In the genomic region with DNA sequence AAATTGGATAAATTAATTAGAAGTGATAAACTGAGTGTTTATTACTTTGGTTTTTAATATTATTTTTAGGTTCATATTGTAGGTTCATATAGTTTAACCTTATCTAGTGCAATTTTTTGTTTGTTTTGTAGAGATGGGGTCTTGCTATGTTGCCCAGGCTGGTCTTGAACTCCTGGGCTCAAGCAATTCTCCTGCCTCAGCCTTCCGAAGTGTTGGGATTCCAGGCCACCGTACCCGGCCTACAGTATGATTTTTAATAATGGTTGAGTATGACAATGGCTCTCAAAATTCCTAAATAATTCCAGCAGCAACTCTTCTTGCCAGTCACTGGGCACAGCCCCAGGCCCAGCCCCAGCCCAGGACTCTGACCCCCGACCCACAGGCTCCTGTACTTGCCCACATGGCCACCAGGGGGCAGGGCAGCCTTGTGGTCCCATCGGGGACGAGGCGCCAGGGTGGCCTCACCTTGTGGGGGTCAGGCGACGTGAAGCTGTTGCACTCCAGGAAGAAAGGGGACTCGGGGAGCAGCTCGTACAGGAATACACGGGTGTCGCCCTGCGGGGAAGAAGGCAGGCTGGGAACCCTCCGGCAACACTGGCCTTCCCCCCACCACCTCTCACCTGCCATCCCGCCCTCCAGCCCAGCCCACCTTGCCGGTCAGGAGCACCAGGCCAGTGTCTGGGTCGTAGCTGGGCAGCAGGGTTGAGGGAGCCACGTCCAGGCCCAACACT, we compare ENCODE assay signal across 8 cellular contexts. TPM values are rescaled to one million over a fixed set of nuclear protein-coding genes. Genes with fewer than 3 reads are reported as not detected.
DNase-seq lines count a peak whose midpoint lies in the region; ATAC-seq and TF ChIP-seq lines count a peak whose summit lies in the region.

No MANE protein-coding gene starts in this region.

- no peak for TF ChIP-seq EP300 in Ishikawa (IDR thresholded peaks at IDR 0.05; ENCODE audit: borderline replicate concordance)

- H3K4me3 ChIP-seq in effector memory CD4-positive, alpha-beta T cell (ENCODE audit: insufficient read depth, low read depth, low read length, poor library complexity, severe bottlenecking), result no peak overlapping the region

- no peaks in the 10 kb centered on the region for H3K4me1 Mint-ChIP-seq in CD4-positive, alpha-beta T cell (ENCODE audit: low read depth)
- peaks cover 0 to 7% of the 10 kb centered on the region in 2 donors for H3K4me1 Mint-ChIP-seq in natural killer cell
- H3K4me1 Mint-ChIP-seq in stimulated activated naive CD8-positive, alpha-beta T cell treated with anti-CD3 and anti-CD28 coated beads, Interleukin-15, amount 100 ng/mL, for 72 hours, result peaks cover 8% of the 10 kb centered on the region

- peak; percentile 53 to 78 (median 60) for DNase-seq in CD4-positive, alpha-beta T cell
- peak; percentile 73 to 74 for DNase-seq in activated CD4-positive, alpha-beta T cell treated with anti-CD3 and anti-CD28 coated beads, Interleukin-2, amount 50 U/mL, for 48 hours
- DNase-seq in effector memory CD4-positive, alpha-beta T cell, result peak; percentile 31 to 51 (median 37)
- peak; percentile 67 for DNase-seq in natural killer cell
- peak; percentile 66 to 70 for DNase-seq in stimulated activated naive CD8-positive, alpha-beta T cell treated with anti-CD3 and anti-CD28 coated beads, Interleukin-15, amount 100 ng/mL, for 72 hours
- DNase-seq in NCI-H2029 treated with DMSO at 0.1 percent for 48 hours (lab: John Stamatoyannopoulos, UW), result no peak

- H3K27ac ChIP-seq in CD4-positive, alpha-beta T cell (ENCODE audit: low read depth, low read length), result no peak overlapping the region
- no peak overlapping the region for H3K27ac ChIP-seq in effector memory CD4-positive, alpha-beta T cell (ENCODE audit: insufficient read depth, low read length, poor library complexity, severe bottlenecking)

- no peaks in the 10 kb centered on the region for H3K9me3 ChIP-seq in CD4-positive, alpha-beta T cell (ENCODE audit: control insufficient read depth, low read length)
- no peaks in the 10 kb centered on the region for H3K9me3 ChIP-seq in effector memory CD4-positive, alpha-beta T cell (ENCODE audit: control insufficient read depth, low read length)

- peak; percentile 97 for TF ChIP-seq RAD21 in Ishikawa (IDR thresholded peaks at IDR 0.05; ENCODE audit: low read depth)

- intact Hi-C loops in CD4-positive, alpha-beta T cell (cut with DNase I, micrococcal nuclease), result loop anchor here in 1 of 2 experiments (1.0 to 10.0 kb wide), 6 partner anchors 43 to 597 kb away; partner anchors contain the start of gene UBALD1
- intact Hi-C loops in natural killer cell (cut with micrococcal nuclease), result loop anchor here (1.0 to 2.0 kb wide), 2 partner anchors 43 to 190 kb away; no protein-coding TSS in a partner anchor

- CTCF ChIA-PET in CD4-positive, alpha-beta T cell (lab: Charles Lee), result interaction anchor here (0.8 to 1.7 kb wide), 6 partner anchors 9 to 189 kb away, joined by 3 to 7 read pairs (median 4); partner anchors contain the start of genes CORO7 and VASN

- peak overlapping the region; percentile 48 for H3K27ac Mint-ChIP-seq in CD4-positive, alpha-beta T cell
- H3K27ac Mint-ChIP-seq in natural killer cell, result peak overlapping the region; percentile 50 to 61
- H3K27ac Mint-ChIP-seq in stimulated activated naive CD8-positive, alpha-beta T cell treated with anti-CD3 and anti-CD28 coated beads, Interleukin-15, amount 100 ng/mL, for 72 hours, result no peak overlapping the region

- H3K4me1 ChIP-seq in effector memory CD4-positive, alpha-beta T cell (ENCODE audit: control insufficient read depth, insufficient read depth, low read length, poor library complexity, severe bottlenecking), result no peaks in the 10 kb centered on the region

- no peaks in the 10 kb centered on the region for H3K27me3 ChIP-seq in CD4-positive, alpha-beta T cell (ENCODE audit: control insufficient read depth, insufficient read depth, low read length)
- H3K27me3 ChIP-seq in effector memory CD4-positive, alpha-beta T cell (replicated peaks; ENCODE audit: control insufficient read depth, insufficient read depth, low read length, poor library complexity, severe bottlenecking), result no peaks in the 10 kb centered on the region

- peak; percentile 67 for ATAC-seq in CD4-positive, alpha-beta T cell (ENCODE audit: poor library complexity)
- ATAC-seq in natural killer cell (peak; percentile 75 to 85 (median 77)), GM19463 (IDR thresholded peaks at IDR 0.05; ENCODE audit: unreplicated experiment) (no peak)
- peak; percentile 74 for ATAC-seq in stimulated activated naive CD8-positive, alpha-beta T cell treated with anti-CD3 and anti-CD28 coated beads, Interleukin-15, amount 100 ng/mL, for 72 hours

- peak; percentile 90 for TF ChIP-seq CTCF in CD4-positive, alpha-beta T cell (IDR thresholded peaks at IDR 0.05)
- TF ChIP-seq CTCF in natural killer cell (IDR thresholded peaks at IDR 0.05), result peak; percentile 83

- H3K36me3 ChIP-seq in effector memory CD4-positive, alpha-beta T cell (ENCODE audit: control insufficient read depth, insufficient read depth, low read length), result peaks cover 76% of the 10 kb centered on the region

- POLR2A ChIA-PET in CD4-positive, alpha-beta T cell (lab: Charles Lee), result interaction anchor here (0.9 kb wide), 1 partner anchor 58 kb away, joined by 3 read pairs; no protein-coding TSS in a partner anchor

- H3K9me3 Mint-ChIP-seq in CD4-positive, alpha-beta T cell, result no peaks in the 10 kb centered on the region
- no peaks in the 10 kb centered on the region for H3K9me3 Mint-ChIP-seq in natural killer cell
- no peaks in the 10 kb centered on the region for H3K9me3 Mint-ChIP-seq in stimulated activated naive CD8-positive, alpha-beta T cell treated with anti-CD3 and anti-CD28 coated beads, Interleukin-15, amount 100 ng/mL, for 72 hours

- H3K36me3 Mint-ChIP-seq in CD4-positive, alpha-beta T cell (ENCODE audit: low read depth), result peaks cover 80% of the 10 kb centered on the region
- H3K36me3 Mint-ChIP-seq in natural killer cell, result no peaks in the 10 kb centered on the region

- no peaks in the 10 kb centered on the region for H3K27me3 Mint-ChIP-seq in CD4-positive, alpha-beta T cell
- H3K27me3 Mint-ChIP-seq in natural killer cell (ENCODE audit: low read depth in 2 of 2), result no peaks in the 10 kb centered on the region
- H3K27me3 Mint-ChIP-seq in stimulated activated naive CD8-positive, alpha-beta T cell treated with anti-CD3 and anti-CD28 coated beads, Interleukin-15, amount 100 ng/mL, for 72 hours, result no peaks in the 10 kb centered on the region

- no peak overlapping the region for H3K4me3 Mint-ChIP-seq in CD4-positive, alpha-beta T cell
- H3K4me3 Mint-ChIP-seq in natural killer cell, result peak overlapping the region; percentile 13
- H3K4me3 Mint-ChIP-seq in stimulated activated naive CD8-positive, alpha-beta T cell treated with anti-CD3 and anti-CD28 coated beads, Interleukin-15, amount 100 ng/mL, for 72 hours, result no peak overlapping the region

TF ChIP-seq in Ishikawa, 13 proteins besides CTCF, POLR2A, EP300 and RAD21:
- TF ChIP-seq NFIC (IDR thresholded peaks at IDR 0.05) (no peak), CREB1 (IDR thresholded peaks at IDR 0.05; ENCODE audit: low read depth) (no peak), ZBTB7A (IDR thresholded peaks at IDR 0.05; ENCODE audit: low read depth) (peak; percentile 70; the same call in 1 of the 2 replicates), MAX (IDR thresholded peaks at IDR 0.05) (no peak), TCF12 (IDR thresholded peaks at IDR 0.05; ENCODE audit: low read depth) (no peak), USF1 (IDR thresholded peaks at IDR 0.05) (no peak), TAF1 (IDR thresholded peaks at IDR 0.05; ENCODE audit: low read depth) (no peak), FOXM1 (IDR thresholded peaks at IDR 0.05; ENCODE audit: borderline replicate concordance, low read depth) (no peak)
- TF ChIP-seq, protein P1, sequence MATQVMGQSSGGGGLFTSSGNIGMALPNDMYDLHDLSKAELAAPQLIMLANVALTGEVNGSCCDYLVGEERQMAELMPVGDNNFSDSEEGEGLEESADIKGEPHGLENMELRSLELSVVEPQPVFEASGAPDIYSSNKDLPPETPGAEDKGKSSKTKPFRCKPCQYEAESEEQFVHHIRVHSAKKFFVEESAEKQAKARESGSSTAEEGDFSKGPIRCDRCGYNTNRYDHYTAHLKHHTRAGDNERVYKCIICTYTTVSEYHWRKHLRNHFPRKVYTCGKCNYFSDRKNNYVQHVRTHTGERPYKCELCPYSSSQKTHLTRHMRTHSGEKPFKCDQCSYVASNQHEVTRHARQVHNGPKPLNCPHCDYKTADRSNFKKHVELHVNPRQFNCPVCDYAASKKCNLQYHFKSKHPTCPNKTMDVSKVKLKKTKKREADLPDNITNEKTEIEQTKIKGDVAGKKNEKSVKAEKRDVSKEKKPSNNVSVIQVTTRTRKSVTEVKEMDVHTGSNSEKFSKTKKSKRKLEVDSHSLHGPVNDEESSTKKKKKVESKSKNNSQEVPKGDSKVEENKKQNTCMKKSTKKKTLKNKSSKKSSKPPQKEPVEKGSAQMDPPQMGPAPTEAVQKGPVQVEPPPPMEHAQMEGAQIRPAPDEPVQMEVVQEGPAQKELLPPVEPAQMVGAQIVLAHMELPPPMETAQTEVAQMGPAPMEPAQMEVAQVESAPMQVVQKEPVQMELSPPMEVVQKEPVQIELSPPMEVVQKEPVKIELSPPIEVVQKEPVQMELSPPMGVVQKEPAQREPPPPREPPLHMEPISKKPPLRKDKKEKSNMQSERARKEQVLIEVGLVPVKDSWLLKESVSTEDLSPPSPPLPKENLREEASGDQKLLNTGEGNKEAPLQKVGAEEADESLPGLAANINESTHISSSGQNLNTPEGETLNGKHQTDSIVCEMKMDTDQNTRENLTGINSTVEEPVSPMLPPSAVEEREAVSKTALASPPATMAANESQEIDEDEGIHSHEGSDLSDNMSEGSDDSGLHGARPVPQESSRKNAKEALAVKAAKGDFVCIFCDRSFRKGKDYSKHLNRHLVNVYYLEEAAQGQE (IDR thresholded peaks at IDR 0.05; ENCODE audit: low read depth), result no peak

RNA-seq across cellular contexts. Expression of gene PAM16, which starts 7.9 kb away (rescaled TPM):
- 10 to 100 TPM; 24.9 to 26.8 TPM for total RNA-seq in CD4-positive, alpha-beta T cell
- total RNA-seq in natural killer cell, result 10 to 100 TPM; 29.4 to 42.7 (median 39.0) TPM

RNA-seq across cellular contexts. Expression of gene VASN, which starts 12.7 kb away (rescaled TPM):
- total RNA-seq in CD4-positive, alpha-beta T cell, result under 1 TPM; 0.70 to 0.77 TPM
- under 1 TPM; 0.35 to 0.93 (median 0.78) TPM for total RNA-seq in natural killer cell

RNA-seq across cellular contexts. Expression of gene GLIS2, which starts 43.1 kb away (rescaled TPM):
- not detected for total RNA-seq in CD4-positive, alpha-beta T cell
- total RNA-seq in natural killer cell, result under 1 TPM in 2 of 3 donors, not detected in 1; 0.05 to 0.35 TPM

RNA-seq across cellular contexts. Expression of gene CORO7, which starts 57.4 kb away (rescaled TPM):
- total RNA-seq in CD4-positive, alpha-beta T cell, result 100 to 1,000 TPM; 801 to 805 TPM
- 100 to 1,000 TPM; 335 to 425 (median 415) TPM for total RNA-seq in natural killer cell

Comparison
In these comparisons a context has a peak if more than half of its experiments do, and no peak if none do; other contexts are left out.
1. H3K27ac Mint-ChIP-seq: peak in CD4-positive, alpha-beta T cell (single experiment) and natural killer cell (2 of 2); none in stimulated activated naive CD8-positive, alpha-beta T cell treated with anti-CD3 and anti-CD28 coated beads, Interleukin-15, amount 100 ng/mL, for 72 hours (0 of 2).